ENCODE assay signal across 8 cellular contexts in the genomic region with DNA sequence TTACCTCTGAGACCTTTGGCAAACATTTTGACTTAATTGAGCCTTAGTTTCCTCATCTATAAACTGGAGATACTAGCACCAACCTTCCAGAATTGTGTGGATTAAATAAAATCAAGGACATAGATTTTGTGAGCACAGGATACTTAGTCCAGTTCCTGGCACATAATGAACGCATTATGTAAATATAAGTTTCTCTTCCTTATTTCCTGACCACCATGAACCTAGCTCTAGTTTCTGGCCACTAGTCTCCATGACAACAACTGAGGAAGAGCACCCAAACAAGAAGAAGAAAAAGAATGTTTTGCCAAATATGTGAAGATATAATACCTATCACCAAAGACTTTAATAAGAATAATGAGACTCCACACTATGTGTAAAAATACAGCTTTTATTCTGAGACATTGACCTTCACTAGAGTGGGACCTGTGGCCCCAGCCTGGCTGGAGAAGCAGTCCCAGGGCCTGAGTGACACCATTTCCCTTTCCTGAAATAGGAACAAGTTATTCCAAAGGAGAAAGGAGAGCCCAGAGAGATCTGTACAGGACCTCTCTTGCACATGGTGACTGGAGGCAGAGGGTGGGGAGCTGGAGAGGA. TPM values are rescaled to one million over a fixed set of nuclear protein-coding genes. Genes with fewer than 3 reads are reported as not detected.
A peak's percentile ranks its signal among the peaks of the same experiment; 100 is the strongest.
DNase-seq lines count a peak whose midpoint lies in the region; ATAC-seq and TF ChIP-seq lines count a peak whose summit lies in the region.

No MANE protein-coding gene starts in this region.

- TF ChIP-seq CTCF in WTC11 (IDR thresholded peaks at IDR 0.05), result no peak

- H3K4me1 ChIP-seq in iPS-18a (ENCODE audit: control insufficient read depth, low read depth, low read length), result peaks cover 12% of the 10 kb centered on the region

- H3K27ac Mint-ChIP-seq in activated CD4-positive, alpha-beta T cell treated with anti-CD3 and anti-CD28 coated beads, Interleukin-2, amount 10 ng/mL, durations not matched to agents 24 days and 14 days, result peak overlapping the region; percentile 97
- H3K27ac Mint-ChIP-seq in WTC11, result peak overlapping the region; percentile 100

- H3K4me1 Mint-ChIP-seq in activated CD4-positive, alpha-beta T cell treated with anti-CD3 and anti-CD28 coated beads, Interleukin-2, amount 10 ng/mL, durations not matched to agents 24 days and 14 days, result peaks cover 38% of the 10 kb centered on the region
- peaks cover 24% of the 10 kb centered on the region for H3K4me1 Mint-ChIP-seq in WTC11

- no peaks in the 10 kb centered on the region for H3K27me3 Mint-ChIP-seq in activated CD4-positive, alpha-beta T cell treated with anti-CD3 and anti-CD28 coated beads, Interleukin-2, amount 10 ng/mL, durations not matched to agents 24 days and 14 days
- H3K27me3 Mint-ChIP-seq in WTC11 (ENCODE audit: low read depth), result peaks cover 38% of the 10 kb centered on the region

- H3K27ac ChIP-seq in iPS-18a (ENCODE audit: low read length), result peak overlapping the region; percentile 98
- peak overlapping the region; percentile 94 for H3K27ac ChIP-seq in temporal lobe (ENCODE audit: low read depth, low read length)

- peak; percentile 49 for ATAC-seq in HG03066 (IDR thresholded peaks at IDR 0.05; ENCODE audit: low read depth, unreplicated experiment)
- no peak for ATAC-seq in WTC11

- CTCF ChIA-PET in WTC11 (lab: Charles Lee), result interaction anchor here (0.9 to 2.4 kb wide), 5 partner anchors 8 to 59 kb away, joined by 3 to 21 read pairs (median 12); partner anchors contain the start of gene F11R

- peak overlapping the region; percentile 91 for H3K4me3 ChIP-seq in iPS-18a (ENCODE audit: low read length)

- DNase-seq in activated CD4-positive, alpha-beta T cell treated with anti-CD3 and anti-CD28 coated beads, Interleukin-2, amount 10 ng/mL, durations not matched to agents 24 days and 14 days, result peak; percentile 63
- DNase-seq in activated CD4-positive, alpha-beta T cell treated with anti-CD3 and anti-CD28 coated beads, Interleukin-2, amount 50 U/mL, for 48 hours, result no peak
- no peak for DNase-seq in WTC11 (ENCODE audit: low spot score)
- no peak for DNase-seq in HUDEP-2 (lab: John Stamatoyannopoulos, UW; ENCODE audit: unreplicated experiment in 76 of 76)
- no peak for DNase-seq in NCI-H1436 (lab: John Stamatoyannopoulos, UW)

- intact Hi-C loops in activated CD4-positive, alpha-beta T cell treated with anti-CD3 and anti-CD28 coated beads, Interleukin-2, amount 10 ng/mL, durations not matched to agents 24 days and 14 days (cut with micrococcal nuclease), result loop anchor here (1.0 to 10.0 kb wide), 3 partner anchors 22 to 348 kb away; no protein-coding TSS in a partner anchor

- peaks cover 14% of the 10 kb centered on the region for H3K36me3 ChIP-seq in iPS-18a (ENCODE audit: control insufficient read depth, low read depth, low read length)

- peak overlapping the region; percentile 84 for H3K4me3 Mint-ChIP-seq in activated CD4-positive, alpha-beta T cell treated with anti-CD3 and anti-CD28 coated beads, Interleukin-2, amount 10 ng/mL, durations not matched to agents 24 days and 14 days
- peak overlapping the region; percentile 97 for H3K4me3 Mint-ChIP-seq in WTC11

- H3K27me3 ChIP-seq in iPS-18a (ENCODE audit: control insufficient read depth, insufficient read depth, low read length), result peaks cover 22% of the 10 kb centered on the region

- H3K36me3 Mint-ChIP-seq in activated CD4-positive, alpha-beta T cell treated with anti-CD3 and anti-CD28 coated beads, Interleukin-2, amount 10 ng/mL, durations not matched to agents 24 days and 14 days (ENCODE audit: low read depth), result peaks cover 46% of the 10 kb centered on the region
- peaks cover 33% of the 10 kb centered on the region for H3K36me3 Mint-ChIP-seq in WTC11

- peaks cover 6% of the 10 kb centered on the region for H3K9me3 ChIP-seq in iPS-18a (ENCODE audit: control insufficient read depth, low read depth, low read length)

- POLR2A ChIA-PET in WTC11 (lab: Charles Lee), result interaction anchor here (0.8 to 3.0 kb wide), 4 partner anchors 22 to 71 kb away, joined by 3 to 24 read pairs (median 10); partner anchors contain the start of genes ARHGAP30, F11R, NIT1 and PFDN2

- peak overlapping the region; percentile 87 for H3K9ac ChIP-seq in iPS-18a (ENCODE audit: low read length)

- no peaks in the 10 kb centered on the region for H3K9me3 Mint-ChIP-seq in activated CD4-positive, alpha-beta T cell treated with anti-CD3 and anti-CD28 coated beads, Interleukin-2, amount 10 ng/mL, durations not matched to agents 24 days and 14 days
- peaks cover 26% of the 10 kb centered on the region for H3K9me3 Mint-ChIP-seq in WTC11

TF ChIP-seq in WTC11, 78 proteins besides CTCF, POLR2A, EP300 and RAD21:
- TF ChIP-seq CREB1 (CRISPR knock-in tag; IDR thresholded peaks at IDR 0.05) (no peak), KAT7 (CRISPR knock-in tag; IDR thresholded peaks at IDR 0.05; ENCODE audit: borderline replicate concordance) (no peak), ZNF281 (CRISPR knock-in tag; IDR thresholded peaks at IDR 0.05) (no peak), TCF7 (CRISPR knock-in tag; IDR thresholded peaks at IDR 0.05; ENCODE audit: low read depth) (no peak), ZMAT4 (CRISPR knock-in tag; IDR thresholded peaks at IDR 0.05) (no peak)

RNA-seq across cellular contexts. Expression of gene USF1, which starts 0.9 kb away (rescaled TPM):
- 46.5 and 48.6 TPM in 2 replicates for total RNA-seq in activated CD4-positive, alpha-beta T cell treated with anti-CD3 and anti-CD28 coated beads, Interleukin-2, amount 10 ng/mL, durations not matched to agents 24 days and 14 days
- total RNA-seq in WTC11 (2021) (55.9 to 65.6 TPM (median 57.8 TPM) in 3 replicates), temporal lobe (87.0 TPM)

RNA-seq across cellular contexts. Expression of gene TSTD1, which starts 7.9 kb away (rescaled TPM):
- 41.7 and 49.7 TPM in 2 replicates for total RNA-seq in activated CD4-positive, alpha-beta T cell treated with anti-CD3 and anti-CD28 coated beads, Interleukin-2, amount 10 ng/mL, durations not matched to agents 24 days and 14 days
- total RNA-seq in WTC11 (2021), result 74.5 to 107 TPM (median 100 TPM) in 3 replicates
- total RNA-seq in temporal lobe, result 26.1 TPM

RNA-seq across cellular contexts. Expression of gene ARHGAP30, which starts 23.0 kb away (rescaled TPM):
- total RNA-seq in activated CD4-positive, alpha-beta T cell treated with anti-CD3 and anti-CD28 coated beads, Interleukin-2, amount 10 ng/mL, durations not matched to agents 24 days and 14 days, result 134 and 139 TPM in 2 replicates
- 0.39 to 0.92 TPM (median 0.52 TPM) in 3 replicates for total RNA-seq in WTC11 (2021)
- 0.49 TPM for total RNA-seq in temporal lobe

RNA-seq across cellular contexts. Expression of gene F11R, which starts 25.7 kb away (rescaled TPM):
- 9.1 and 21.4 TPM in 2 replicates for total RNA-seq in activated CD4-positive, alpha-beta T cell treated with anti-CD3 and anti-CD28 coated beads, Interleukin-2, amount 10 ng/mL, durations not matched to agents 24 days and 14 days
- total RNA-seq in WTC11 (2021) (202 to 213 TPM (median 203 TPM) in 3 replicates), temporal lobe (6.6 TPM)

RNA-seq across cellular contexts. Expression of gene NECTIN4, which starts 42.7 kb away (rescaled TPM):
- total RNA-seq in activated CD4-positive, alpha-beta T cell treated with anti-CD3 and anti-CD28 coated beads, Interleukin-2, amount 10 ng/mL, durations not matched to agents 24 days and 14 days, result 0.05 TPM in 1 of 2 replicates, not detected in the other
- total RNA-seq in WTC11 (2021) (0.46 to 1.7 TPM (median 0.48 TPM) in 3 replicates), temporal lobe (not detected)

Comparison
In these comparisons a context has a peak if more than half of its experiments do, and no peak if none do; other contexts are left out.
1. RNA of gene ARHGAP30, which starts 23.0 kb away (total RNA-seq): 134 to 139 TPM in activated CD4-positive, alpha-beta T cell treated with anti-CD3 and anti-CD28 coated beads, Interleukin-2, amount 10 ng/mL, durations not matched to agents 24 days and 14 days; 0.39 to 0.92 TPM in WTC11 and 0.49 TPM in temporal lobe (single experiment); every median in the first group is over 10 times any median in the second.